In the genomic region with DNA sequence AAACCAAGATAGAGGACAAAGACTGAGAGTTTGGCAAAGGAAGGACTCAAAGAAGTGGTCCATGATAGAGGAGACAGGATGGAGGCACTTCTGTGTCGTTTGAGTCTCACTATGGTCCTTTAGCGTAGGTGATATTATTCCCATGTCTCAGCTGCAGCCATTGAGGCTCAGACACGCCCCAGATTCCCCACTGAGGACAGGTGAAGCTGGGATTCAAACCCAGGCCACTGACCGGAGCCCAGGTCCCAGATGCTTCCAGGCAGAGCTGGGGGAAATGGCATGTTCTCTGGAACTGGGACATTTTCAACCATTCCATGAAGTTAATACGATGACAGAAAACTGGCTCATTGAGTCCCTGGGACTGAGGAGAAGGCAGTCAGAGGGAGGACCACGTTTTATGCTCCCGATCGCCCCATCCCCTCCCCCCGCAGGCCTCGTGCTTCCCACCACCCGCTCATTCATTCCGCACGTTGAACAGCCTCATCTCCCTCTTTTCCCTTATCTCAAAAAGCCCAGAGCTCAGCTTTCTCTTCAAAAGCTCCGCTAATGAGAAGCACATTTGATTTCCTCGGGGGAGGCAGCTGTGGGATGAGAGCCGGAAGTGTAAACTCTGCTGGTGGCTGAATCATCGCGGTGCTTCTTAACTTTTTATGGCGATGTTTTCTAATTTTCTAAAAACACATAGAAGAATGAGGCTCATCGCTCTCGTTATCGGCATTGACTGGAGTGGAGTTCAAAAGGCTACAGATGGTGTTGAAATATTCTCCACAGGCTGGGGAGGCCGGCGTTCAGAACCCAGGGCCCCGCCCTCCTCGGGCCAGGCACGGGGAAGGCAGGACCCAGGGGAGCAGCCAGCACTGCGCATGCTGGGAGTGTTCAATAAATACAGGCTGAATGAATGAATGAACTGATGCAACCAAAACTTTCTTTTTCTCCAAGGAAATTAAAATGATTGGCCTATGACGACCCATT, we compare ENCODE assay signal across 8 cellular contexts.
A peak's percentile ranks its signal among the peaks of the same experiment; 100 is the strongest.
DNase-seq lines count a peak whose midpoint lies in the region; ATAC-seq and TF ChIP-seq lines count a peak whose summit lies in the region.

No MANE protein-coding gene starts in this region.

- H3K27ac ChIP-seq in HUES64 (ENCODE audit: low read depth, low read length) (no peak overlapping the region), coronary artery (peak overlapping the region; percentile 10 to 38)

- ATAC-seq in T-cell (replicated peaks in 1 of 4) (peak; percentile 58 to 78 (median 72)), memory B cell (ENCODE audit: low read depth) (peak; percentile 93), HG02852 (IDR thresholded peaks at IDR 0.05; ENCODE audit: unreplicated experiment) (no peak)
- ATAC-seq in stimulated activated naive B cell treated with anti-CD40 and anti-IgM and Interleukin-4, amounts not matched to agents 10 μg/mL and 1 μg/mL and 100 μg/mL, for 72 hours (replicated peaks) = peak; percentile 97 to 98

- H3K9ac ChIP-seq in HUES64 (ENCODE audit: low read depth, low read length) = no peak overlapping the region

- 36% methylated on average over 29 of the region's 29 CpGs for WGBS in HUES64

- H3K4me3 Mint-ChIP-seq in T-cell (peak overlapping the region; percentile 82 to 84 (median 83)), memory B cell (peak overlapping the region; percentile 86)
- peak overlapping the region; percentile 87 to 90 for H3K4me3 Mint-ChIP-seq in stimulated activated naive B cell treated with anti-CD40 and anti-IgM and Interleukin-4, amounts not matched to agents 10 μg/mL and 1 μg/mL and 100 μg/mL, for 72 hours

- H3K36me3 Mint-ChIP-seq in T-cell (no peaks in the 10 kb centered on the region), memory B cell (no peaks in the 10 kb centered on the region)
- peaks cover 3% of the 10 kb centered on the region in 2 donors for H3K36me3 Mint-ChIP-seq in stimulated activated naive B cell treated with anti-CD40 and anti-IgM and Interleukin-4, amounts not matched to agents 10 μg/mL and 1 μg/mL and 100 μg/mL, for 72 hours

- H3K4me1 Mint-ChIP-seq in T-cell (peaks cover 9 to 15% (median 11%) of the 10 kb centered on the region in 3 donors), memory B cell (peaks cover 5% of the 10 kb centered on the region)
- peaks cover 6 to 11% of the 10 kb centered on the region in 2 donors for H3K4me1 Mint-ChIP-seq in stimulated activated naive B cell treated with anti-CD40 and anti-IgM and Interleukin-4, amounts not matched to agents 10 μg/mL and 1 μg/mL and 100 μg/mL, for 72 hours

- CTCF ChIA-PET in T-cell (lab: Charles Lee) = interaction anchor here (0.6 to 1.2 kb wide), 3 partner anchors 34 to 502 kb away, joined by 3 to 4 read pairs (median 4); no protein-coding TSS in a partner anchor

- H3K9me3 Mint-ChIP-seq in T-cell (peaks cover 3 to 11% (median 11%) of the 10 kb centered on the region in 3 donors), memory B cell (peaks cover 2% of the 10 kb centered on the region)
- peaks cover 3 to 7% of the 10 kb centered on the region in 2 donors for H3K9me3 Mint-ChIP-seq in stimulated activated naive B cell treated with anti-CD40 and anti-IgM and Interleukin-4, amounts not matched to agents 10 μg/mL and 1 μg/mL and 100 μg/mL, for 72 hours

- POLR2A ChIA-PET in T-cell (lab: Charles Lee) = no interaction called here

- no peak for TF ChIP-seq CTCF in coronary artery (IDR thresholded peaks at IDR 0.05)

- no peaks in the 10 kb centered on the region for H3K9me3 ChIP-seq in HUES64 (ENCODE audit: insufficient read depth, low read depth, low read length)

- peaks cover 8% of the 10 kb centered on the region; the same call in 1 of the 2 replicates for H3K4me1 ChIP-seq in HUES64 (ENCODE audit: insufficient read depth, low read length)

- peak overlapping the region in 1 of 2 donors; percentile 71 for H3K27ac Mint-ChIP-seq in T-cell
- peak overlapping the region; percentile 84 for H3K27ac Mint-ChIP-seq in memory B cell
- H3K27ac Mint-ChIP-seq in stimulated activated naive B cell treated with anti-CD40 and anti-IgM and Interleukin-4, amounts not matched to agents 10 μg/mL and 1 μg/mL and 100 μg/mL, for 72 hours = peak overlapping the region; percentile 79

- H3K4me3 ChIP-seq in HUES64 (ENCODE audit: low read length) = peak overlapping the region; percentile 44
- peak overlapping the region; percentile 58 for H3K4me3 ChIP-seq in coronary artery

- peak; percentile 68 for DNase-seq in activated effector memory CD4-positive, alpha-beta T cell treated with anti-CD3 and anti-CD28 coated beads, Interleukin-2, amount 50 U/mL, for 16 hours
- DNase-seq in activated effector memory CD4-positive, alpha-beta T cell treated with Interleukin-2 at 50 U/mL for 16 hours = no peak
- peak in 10 of 34 experiments; percentile 1 to 24 (median 13) for DNase-seq in T-cell
- DNase-seq in coronary artery (ENCODE audit: low spot score) = peak; percentile 78
- DNase-seq in memory B cell (ENCODE audit: low spot score in 2 of 2) = peak in 1 of 2 donors; percentile 10
- DNase-seq in stimulated activated naive B cell treated with anti-CD40 and anti-IgM and Interleukin-4, amounts not matched to agents 10 μg/mL and 1 μg/mL and 100 μg/mL, for 72 hours = peak; percentile 41

- H3K27me3 ChIP-seq in HUES64 (ENCODE audit: insufficient read depth, low read length) = peaks cover 4% of the 10 kb centered on the region; the same call in 1 of the 2 replicates

- H3K27me3 Mint-ChIP-seq in T-cell (peaks cover 0 to 4% of the 10 kb centered on the region in 2 donors), memory B cell (no peaks in the 10 kb centered on the region)
- peaks cover 6 to 12% of the 10 kb centered on the region in 2 donors for H3K27me3 Mint-ChIP-seq in stimulated activated naive B cell treated with anti-CD40 and anti-IgM and Interleukin-4, amounts not matched to agents 10 μg/mL and 1 μg/mL and 100 μg/mL, for 72 hours

- no peaks in the 10 kb centered on the region for H3K36me3 ChIP-seq in HUES64 (ENCODE audit: insufficient read depth, low read length)
